In genomic region chr3:115657168-115657567, GRCh38 we compare ENCODE assay signal across 12 cellular contexts. TPM values are rescaled to one million over a fixed set of nuclear protein-coding genes. Genes with fewer than 3 reads are reported as not detected.
DNase-seq lines count a peak whose midpoint lies in the region; ATAC-seq, FAIRE-seq and TF ChIP-seq lines count a peak whose summit lies in the region.
"Had no signal": no experiment of that assay in that cellular context is flagged by ENCODE, and none has a peak within 500 bp of the region (broad histone marks: within the 10 kb centered on the region; RNA-seq: fewer than 3 reads in every experiment).

No MANE protein-coding gene starts in this region.

- no peaks in the 10 kb centered on the region for H3K9me3 Mint-ChIP-seq in CD8-positive, alpha-beta T cell
- no peaks in the 10 kb centered on the region for H3K9me3 Mint-ChIP-seq in activated CD8-positive, alpha-beta T cell treated with anti-CD3 and anti-CD28 coated beads, Interleukin-2, amount 10 ng/mL, durations not matched to agents 7 days and 5 days (ENCODE audit: insufficient read depth)
- no peaks in the 10 kb centered on the region for H3K9me3 Mint-ChIP-seq in mesothelial cell of epicardium

- H3K27ac ChIP-seq in CD8-positive, alpha-beta T cell (ENCODE audit: low read depth, low read length) = no peak overlapping the region

- CTCF ChIA-PET in CD8-positive, alpha-beta T cell (lab: Charles Lee) = interaction anchor here (0.5 kb wide), 1 partner anchor 16 kb away, joined by 3 read pairs; no protein-coding TSS in a partner anchor
- CTCF ChIA-PET in activated CD8-positive, alpha-beta T cell treated with anti-CD3 and anti-CD28 coated beads, Interleukin-2, amount 10 ng/mL, durations not matched to agents 7 days and 5 days (lab: Charles Lee) = interaction anchor here (0.9 to 1.4 kb wide), 2 partner anchors 162 to 565 kb away, joined by 3 read pairs; no protein-coding TSS in a partner anchor

- no peak for TF ChIP-seq POLR2A in GM12892 (IDR thresholded peaks at IDR 0.05; ENCODE audit: low read depth, low read length)

- ATAC-seq in CD8-positive, alpha-beta T cell = no peak
- no peak for ATAC-seq in activated CD8-positive, alpha-beta T cell treated with anti-CD3 and anti-CD28 coated beads, Interleukin-2, amount 10 ng/mL, durations not matched to agents 7 days and 5 days

- no peaks in the 10 kb centered on the region for H3K36me3 Mint-ChIP-seq in CD8-positive, alpha-beta T cell
- H3K36me3 Mint-ChIP-seq in activated CD8-positive, alpha-beta T cell treated with anti-CD3 and anti-CD28 coated beads, Interleukin-2, amount 10 ng/mL, durations not matched to agents 7 days and 5 days (ENCODE audit: low read depth) = no peaks in the 10 kb centered on the region
- no peaks in the 10 kb centered on the region for H3K36me3 Mint-ChIP-seq in mesothelial cell of epicardium

- peaks cover 25% of the 10 kb centered on the region for H3K4me1 Mint-ChIP-seq in CD8-positive, alpha-beta T cell (ENCODE audit: low read depth)
- H3K4me1 Mint-ChIP-seq in activated CD8-positive, alpha-beta T cell treated with anti-CD3 and anti-CD28 coated beads, Interleukin-2, amount 10 ng/mL, durations not matched to agents 7 days and 5 days (ENCODE audit: low read depth) = peaks cover 29% of the 10 kb centered on the region
- peaks cover 36% of the 10 kb centered on the region for H3K4me1 Mint-ChIP-seq in mesothelial cell of epicardium

- no peak for TF ChIP-seq CTCF in CD8-positive, alpha-beta T cell (IDR thresholded peaks at IDR 0.05)
- TF ChIP-seq CTCF in mesothelial cell of epicardium (IDR thresholded peaks at IDR 0.05; ENCODE audit: unreplicated experiment) = no peak

- H3K27me3 ChIP-seq in CD8-positive, alpha-beta T cell (ENCODE audit: insufficient read depth, low read length) = no peaks in the 10 kb centered on the region

- H3K27me3 Mint-ChIP-seq in CD8-positive, alpha-beta T cell (ENCODE audit: low read depth) = peaks cover 5% of the 10 kb centered on the region
- H3K27me3 Mint-ChIP-seq in activated CD8-positive, alpha-beta T cell treated with anti-CD3 and anti-CD28 coated beads, Interleukin-2, amount 10 ng/mL, durations not matched to agents 7 days and 5 days (ENCODE audit: low read depth) = peaks cover 8% of the 10 kb centered on the region
- no peaks in the 10 kb centered on the region for H3K27me3 Mint-ChIP-seq in mesothelial cell of epicardium (ENCODE audit: low read depth)

- peak; percentile 58 for FAIRE-seq in GM12892 (lab: Jason Lieb, UNC)
- FAIRE-seq: endometrium had no signal

- DNase-seq in CD8-positive, alpha-beta T cell = no peak
- DNase-seq in GM12892 (ENCODE audit: insufficient read length) (no peak), mesothelial cell of epicardium (ENCODE audit: low spot score in 2 of 2, unreplicated experiment in 2 of 2) (no peak), NCI-H2107 treated with DMSO at 0.1 percent for 48 hours (lab: John Stamatoyannopoulos, UW; ENCODE audit: unreplicated experiment) (no peak), NCI-H2196 (lab: John Stamatoyannopoulos, UW; ENCODE audit: unreplicated experiment) (no peak), ureter (ENCODE audit: low spot score) (no peak), AG08396 (ENCODE audit: low spot score) (no peak)
- no peak for DNase-seq in activated CD8-positive, alpha-beta T cell treated with anti-CD3 and anti-CD28 coated beads, Interleukin-2, amount 10 ng/mL, durations not matched to agents 7 days and 5 days
- DNase-seq: activated effector memory CD4-positive, alpha-beta T cell treated with Interleukin-2 at 50 U/mL for 16 hours had no signal

- H3K4me3 ChIP-seq in CD8-positive, alpha-beta T cell (ENCODE audit: low read depth, low read length) = no peak overlapping the region

- H3K4me1 ChIP-seq in CD8-positive, alpha-beta T cell (ENCODE audit: insufficient read depth, low read length) = peaks cover 17% of the 10 kb centered on the region

- H3K36me3 ChIP-seq in CD8-positive, alpha-beta T cell (ENCODE audit: insufficient read depth, low read length) = no peaks in the 10 kb centered on the region

- peak overlapping the region; percentile 32 for H3K4me3 Mint-ChIP-seq in CD8-positive, alpha-beta T cell
- peak overlapping the region; percentile 61 for H3K4me3 Mint-ChIP-seq in activated CD8-positive, alpha-beta T cell treated with anti-CD3 and anti-CD28 coated beads, Interleukin-2, amount 10 ng/mL, durations not matched to agents 7 days and 5 days
- H3K4me3 Mint-ChIP-seq in mesothelial cell of epicardium = peak overlapping the region; percentile 13

- no peaks in the 10 kb centered on the region for H3K9me3 ChIP-seq in CD8-positive, alpha-beta T cell (ENCODE audit: low read length)

- POLR2A ChIA-PET in CD8-positive, alpha-beta T cell (lab: Charles Lee) = no interaction called here
- POLR2A ChIA-PET in activated CD8-positive, alpha-beta T cell treated with anti-CD3 and anti-CD28 coated beads, Interleukin-2, amount 10 ng/mL, durations not matched to agents 7 days and 5 days (lab: Charles Lee) = interaction anchor here (1.1 kb wide), 1 partner anchor 511 kb away, joined by 3 read pairs; no protein-coding TSS in a partner anchor

- peak overlapping the region; percentile 50 for H3K27ac Mint-ChIP-seq in CD8-positive, alpha-beta T cell
- H3K27ac Mint-ChIP-seq in activated CD8-positive, alpha-beta T cell treated with anti-CD3 and anti-CD28 coated beads, Interleukin-2, amount 10 ng/mL, durations not matched to agents 7 days and 5 days = peak overlapping the region; percentile 7
- peak overlapping the region; percentile 78 for H3K27ac Mint-ChIP-seq in mesothelial cell of epicardium

- intact Hi-C loops in CD8-positive, alpha-beta T cell (cut with DNase I, micrococcal nuclease) = loop anchor here (5.0 to 10.0 kb wide), 3 partner anchors 142 to 1910 kb away; partner anchors contain the start of genes ATP6V1A (in 1 of the 2), NAA50 (in 1 of the 2) and ZDHHC23 (in 1 of the 2)

RNA-seq across cellular contexts. Expression of gene GAP43, which starts 33.9 kb away (rescaled TPM):
- total RNA-seq in CD8-positive, alpha-beta T cell = not detected
- polyA plus RNA-seq in GM12892 (2012; ENCODE audit: missing spikeins) = not detected
- not detected for total RNA-seq in activated CD8-positive, alpha-beta T cell treated with anti-CD3 and anti-CD28 coated beads, Interleukin-2, amount 10 ng/mL, durations not matched to agents 7 days and 5 days
- total RNA-seq in mesothelial cell of epicardium (4.2 to 6.1 TPM (median 5.7 TPM) in 3 replicates), ureter (not detected)
- total RNA-seq: pulmonary artery endothelial cell; T-helper 1 cell treated with Interleukin-12 subunit alpha and Interleukin-12 subunit beta and Interleukin-4 antibody, amounts not matched to agents 30 ng/mL and 1 ng/mL, for 36 hours had no signal

Comparison
In these comparisons a context has a peak if more than half of its experiments do, and no peak if none do; other contexts are left out.
1. H3K27ac Mint-ChIP-seq: peak in every context shown above with its lines; median percentile 78 in mesothelial cell of epicardium; 50 in CD8-positive, alpha-beta T cell; 7 in activated CD8-positive, alpha-beta T cell treated with anti-CD3 and anti-CD28 coated beads, Interleukin-2, amount 10 ng/mL, durations not matched to agents 7 days and 5 days.